17 cellular contexts compared by ENCODE assay signal in the genomic region with DNA sequence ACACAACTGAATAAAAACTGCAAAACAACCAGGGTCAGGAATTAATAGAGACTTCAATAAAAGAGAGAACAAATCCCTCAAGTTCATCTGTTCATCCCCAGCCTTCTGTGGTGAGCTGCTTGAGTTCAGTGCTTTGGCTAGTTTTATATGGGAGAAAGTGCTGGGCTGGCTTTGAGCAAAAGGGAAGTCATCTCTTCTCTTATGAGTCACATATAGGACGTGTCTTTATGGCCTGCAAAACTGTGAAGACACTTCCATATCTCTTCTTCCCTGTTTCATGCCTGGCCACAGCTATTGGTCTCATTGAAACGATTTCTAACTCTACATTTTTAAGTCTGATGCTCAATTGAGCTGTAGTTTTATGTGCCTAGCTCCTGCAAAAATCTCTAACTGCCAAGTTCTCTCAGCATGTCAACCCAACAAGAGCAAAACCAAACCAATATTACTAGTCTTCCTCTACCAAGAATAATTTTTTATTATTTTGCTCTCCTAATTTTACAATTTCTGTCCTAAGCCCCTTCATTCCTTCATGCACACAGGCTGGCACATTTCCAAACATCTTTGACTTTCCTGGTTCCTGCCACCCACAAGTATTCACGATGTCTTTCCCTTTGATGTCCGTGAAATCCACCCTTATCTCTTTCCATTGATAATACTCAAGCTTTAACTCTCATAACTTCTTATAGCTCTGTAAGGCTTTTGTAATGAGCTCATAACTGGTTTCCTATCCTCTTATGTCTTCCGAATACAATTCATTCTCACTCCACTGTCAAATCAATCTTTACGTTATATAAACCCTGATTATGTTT.
A peak's percentile ranks its signal among the peaks of the same experiment; 100 is the strongest.
DNase-seq lines count a peak whose midpoint lies in the region; ATAC-seq, FAIRE-seq and TF ChIP-seq lines count a peak whose summit lies in the region.
"Had no signal": no experiment of that assay in that cellular context is flagged by ENCODE, and none has a peak within 500 bp of the region (broad histone marks: within the 10 kb centered on the region; RNA-seq: fewer than 3 reads in every experiment).

No MANE protein-coding gene starts in this region.

- H3K4me3 ChIP-seq in HEK293 (ENCODE audit: low read depth, low read length), result no peak overlapping the region
- no peak overlapping the region for H3K4me3 ChIP-seq in K562
- no peak overlapping the region for H3K4me3 ChIP-seq in smooth muscle cell
- H3K4me3 ChIP-seq: gastroesophageal sphincter, lung had no signal

- no peak overlapping the region for H3K27ac Mint-ChIP-seq in stimulated activated effector memory CD8-positive, alpha-beta T cell treated with anti-CD3 and anti-CD28 coated beads, Interleukin-12 subunit alpha, Interleukin-12 subunit beta, amount 100 ng/mL, for 72 hours
- no peak overlapping the region for H3K27ac Mint-ChIP-seq in chondrocyte (ENCODE audit: unreplicated experiment)
- H3K27ac Mint-ChIP-seq: activated CD4-positive, alpha-beta memory T cell treated with anti-CD3 and anti-CD28 coated beads for 36 hours; activated naive CD8-positive, alpha-beta T cell treated with anti-CD3 and anti-CD28 coated beads for 36 hours had no signal

- H3K9ac ChIP-seq in K562 (ENCODE audit: insufficient read depth in 1 of 2, low read depth in 2 of 2, low read length in 2 of 2), result no peak overlapping the region
- no peak overlapping the region for H3K9ac ChIP-seq in smooth muscle cell (ENCODE audit: low read depth)
- H3K9ac ChIP-seq: SK-N-SH had no signal

- no peaks in the 10 kb centered on the region for H3K79me2 ChIP-seq in K562 (ENCODE audit: control insufficient read depth, insufficient read depth, low read length)
- H3K79me2 ChIP-seq in smooth muscle cell (ENCODE audit: low read depth), result no peaks in the 10 kb centered on the region

- no TSS peak for BruUV-seq in K562 (replicated peaks; lab: Mats Ljungman, UMichigan)

- H3K9me3 Mint-ChIP-seq in stimulated activated effector memory CD8-positive, alpha-beta T cell treated with anti-CD3 and anti-CD28 coated beads, Interleukin-12 subunit alpha, Interleukin-12 subunit beta, amount 100 ng/mL, for 72 hours, result peaks cover 2% of the 10 kb centered on the region
- H3K9me3 Mint-ChIP-seq in chondrocyte (ENCODE audit: low read depth), result no peaks in the 10 kb centered on the region
- H3K9me3 Mint-ChIP-seq: activated CD4-positive, alpha-beta memory T cell treated with anti-CD3 and anti-CD28 coated beads for 36 hours; activated naive CD8-positive, alpha-beta T cell treated with anti-CD3 and anti-CD28 coated beads for 36 hours had no signal

- no peaks in the 10 kb centered on the region for H3K4me1 Mint-ChIP-seq in stimulated activated effector memory CD8-positive, alpha-beta T cell treated with anti-CD3 and anti-CD28 coated beads, Interleukin-12 subunit alpha, Interleukin-12 subunit beta, amount 100 ng/mL, for 72 hours
- peaks cover 35% of the 10 kb centered on the region for H3K4me1 Mint-ChIP-seq in chondrocyte (ENCODE audit: low read depth)

- TF ChIP-seq RAD21 in K562 (CRISPR knock-in tag; conservative IDR thresholded peaks at IDR 0.05 in 1 of 2, IDR thresholded peaks at IDR 0.05 in 1 of 2), result no peak

- DNase-seq in MV-4-11 (lab: John Stamatoyannopoulos, UW), result peak; percentile 97
- DNase-seq in K562 (ENCODE audit: extremely low read depth in 1 of 4, low spot score in 3 of 4), result peak in 1 of 4 experiments; percentile 27
- no peak for DNase-seq in smooth muscle cell (lab: John Stamatoyannopoulos, UW; ENCODE audit: unreplicated experiment)
- DNase-seq in midbrain (lab: John Stamatoyannopoulos, UW), result no peak
- no peak for DNase-seq in stimulated activated effector memory CD8-positive, alpha-beta T cell treated with anti-CD3 and anti-CD28 coated beads, Interleukin-12 subunit alpha, Interleukin-12 subunit beta, amount 100 ng/mL, for 72 hours (ENCODE audit: low spot score in 2 of 2)
- no peak for DNase-seq in chondrocyte (ENCODE audit: low spot score)
- DNase-seq in GM10266 (ENCODE audit: extremely low spot score), result no peak
- DNase-seq: activated CD4-positive, alpha-beta memory T cell treated with anti-CD3 and anti-CD28 coated beads for 36 hours; activated naive CD8-positive, alpha-beta T cell treated with anti-CD3 and anti-CD28 coated beads for 36 hours; dermis blood vessel endothelial cell; KG1; occipital lobe; SK-N-SH; stimulated activated CD4-positive, alpha-beta T cell treated with anti-CD3 and anti-CD28 coated beads, Interleukin-2, amount 100 ng/mL, for 24 hours had no signal

- no peak for TF ChIP-seq POLR2A in K562 (conservative IDR thresholded peaks at IDR 0.05)

- H3K4me3 Mint-ChIP-seq in stimulated activated effector memory CD8-positive, alpha-beta T cell treated with anti-CD3 and anti-CD28 coated beads, Interleukin-12 subunit alpha, Interleukin-12 subunit beta, amount 100 ng/mL, for 72 hours, result no peak overlapping the region
- H3K4me3 Mint-ChIP-seq in chondrocyte (ENCODE audit: unreplicated experiment), result no peak overlapping the region
- H3K4me3 Mint-ChIP-seq: activated CD4-positive, alpha-beta memory T cell treated with anti-CD3 and anti-CD28 coated beads for 36 hours; activated naive CD8-positive, alpha-beta T cell treated with anti-CD3 and anti-CD28 coated beads for 36 hours had no signal

- CTCF ChIA-PET in HEK293 (lab: Yijun Ruan, JAX) (interaction anchor here (0.6 to 1.2 kb wide), 3 partner anchors 42 to 426 kb away, joined by 3 to 4 read pairs (median 3); no protein-coding TSS in a partner anchor), K562 (lab: Yijun Ruan, JAX; ENCODE audit: low intra/inter-chr PET ratio) (no interaction called here)

- H3K36me3 Mint-ChIP-seq in stimulated activated effector memory CD8-positive, alpha-beta T cell treated with anti-CD3 and anti-CD28 coated beads, Interleukin-12 subunit alpha, Interleukin-12 subunit beta, amount 100 ng/mL, for 72 hours, result no peaks in the 10 kb centered on the region
- no peaks in the 10 kb centered on the region for H3K36me3 Mint-ChIP-seq in chondrocyte (ENCODE audit: low read depth)
- H3K36me3 Mint-ChIP-seq: activated CD4-positive, alpha-beta memory T cell treated with anti-CD3 and anti-CD28 coated beads for 36 hours; activated naive CD8-positive, alpha-beta T cell treated with anti-CD3 and anti-CD28 coated beads for 36 hours had no signal

- no peak for TF ChIP-seq EP300 in K562 (IDR thresholded peaks at IDR 0.05; ENCODE audit: low read length)

- peaks cover 24% of the 10 kb centered on the region for H3F3A ChIP-seq in smooth muscle cell (ENCODE audit: low read depth)

- peaks cover 37% of the 10 kb centered on the region for H3K27me3 Mint-ChIP-seq in chondrocyte (ENCODE audit: low read depth)
- H3K27me3 Mint-ChIP-seq: activated CD4-positive, alpha-beta memory T cell treated with anti-CD3 and anti-CD28 coated beads for 36 hours; activated naive CD8-positive, alpha-beta T cell treated with anti-CD3 and anti-CD28 coated beads for 36 hours had no signal

- peak; percentile 58 for ATAC-seq in K562
- no peak for ATAC-seq in stimulated activated effector memory CD8-positive, alpha-beta T cell treated with anti-CD3 and anti-CD28 coated beads, Interleukin-12 subunit alpha, Interleukin-12 subunit beta, amount 100 ng/mL, for 72 hours
- ATAC-seq: gastroesophageal sphincter had no signal

- TF ChIP-seq CTCF in HEK293 (tag by site-specific recombination; IDR thresholded peaks at IDR 0.05) (no peak), K562 (IDR thresholded peaks at IDR 0.05 in 2 of 3, conservative IDR thresholded peaks at IDR 0.05 in 1 of 3; ENCODE audit: insufficient read depth in 2 of 3, low read depth in 1 of 3, low read length in 3 of 3) (no peak), smooth muscle cell (IDR thresholded peaks at IDR 0.05; ENCODE audit: borderline replicate concordance, insufficient read depth, poor library complexity, severe bottlenecking) (no peak), chondrocyte (IDR thresholded peaks at IDR 0.05) (no peak), GM10266 (IDR thresholded peaks at IDR 0.05; ENCODE audit: control insufficient read depth, insufficient read depth, low read depth, missing control alignments) (no peak)

- no peak for FAIRE-seq in K562 (lab: Jason Lieb, UNC)

- peak overlapping the region; percentile 5 for H2AFZ ChIP-seq in K562 (ENCODE audit: low read depth, low read length)
- no peak overlapping the region for H2AFZ ChIP-seq in smooth muscle cell (ENCODE audit: low read depth)

- 0 out of 2 replicates have a peak, but pooled peaks cover 8% of the 10 kb centered on the region for H3K4me1 ChIP-seq in HEK293 (ENCODE audit: control insufficient read depth, insufficient read depth, low read length)
- H3K4me1 ChIP-seq in K562 (replicated peaks in 1 of 2; ENCODE audit: control insufficient read depth in 2 of 2, insufficient read depth in 2 of 2, low read length in 2 of 2), result peaks cover 0 to 11% of the 10 kb centered on the region in 2 experiments; a peak in 3 of 5 replicates
- peaks cover 12% of the 10 kb centered on the region for H3K4me1 ChIP-seq in smooth muscle cell (ENCODE audit: low read depth)

- POLR2A ChIA-PET in HEK293 (lab: Yijun Ruan, JAX), result no interaction called here
- POLR2A ChIA-PET in K562 (lab: Yijun Ruan, JAX), result interaction anchor here (1.3 kb wide), 1 partner anchor 295 kb away, joined by 3 read pairs; no protein-coding TSS in a partner anchor

- no peaks in the 10 kb centered on the region for H3K27me3 ChIP-seq in K562 (ENCODE audit: control insufficient read depth in 2 of 2, insufficient read depth in 2 of 2, low read length in 2 of 2)
- no peaks in the 10 kb centered on the region for H3K27me3 ChIP-seq in smooth muscle cell (ENCODE audit: low read depth)
- H3K27me3 ChIP-seq: gastroesophageal sphincter had no signal

- H4K20me1 ChIP-seq in K562 (replicated peaks; ENCODE audit: control insufficient read depth, insufficient read depth, low read length), result no peaks in the 10 kb centered on the region
- no peaks in the 10 kb centered on the region for H4K20me1 ChIP-seq in smooth muscle cell (ENCODE audit: low read depth)

- 27% methylated on average over 6 of the region's 6 CpGs for WGBS in K562 (ENCODE audit: insufficient coverage, low coverage, missing lambda C conversion rate)
- 22% methylated on average over 6 of the region's 6 CpGs for WGBS in smooth muscle cell (ENCODE audit: low lambda C conversion rate)

- H3K9me1 ChIP-seq in K562 (ENCODE audit: control insufficient read depth, insufficient read depth, low read length), result no peaks in the 10 kb centered on the region

- H3K36me3 ChIP-seq in HEK293 (ENCODE audit: control insufficient read depth in 2 of 2, insufficient read depth in 1 of 2, low read length in 2 of 2) (no peaks in the 10 kb centered on the region), K562 (ENCODE audit: control insufficient read depth, insufficient read depth, low read length) (no peaks in the 10 kb centered on the region), smooth muscle cell (ENCODE audit: low read depth) (no peaks in the 10 kb centered on the region)
- H3K36me3 ChIP-seq: gastroesophageal sphincter had no signal

- in situ Hi-C loops in K562 (cut with MboI), result no loop called here

- H3K9me3 ChIP-seq in HEK293 (ENCODE audit: control insufficient read depth, insufficient read depth, low read depth, low read length), result no peaks in the 10 kb centered on the region
- H3K9me3 ChIP-seq in K562 (replicated peaks; ENCODE audit: control insufficient read depth, insufficient read depth, low read depth, low read length), result no peaks in the 10 kb centered on the region
- no peaks in the 10 kb centered on the region for H3K9me3 ChIP-seq in smooth muscle cell (replicated peaks; ENCODE audit: low read depth)
- H3K9me3 ChIP-seq: gastroesophageal sphincter, SK-N-SH had no signal

- H3K27ac ChIP-seq in HEK293 (ENCODE audit: extremely low read depth, low read depth, low read length) (no peak overlapping the region), K562 (ENCODE audit: extremely low read depth, low read depth, low read length) (no peak overlapping the region), smooth muscle cell (ENCODE audit: low read depth) (peak overlapping the region; percentile 50)
- H3K27ac ChIP-seq: gastroesophageal sphincter had no signal

- H3K4me2 ChIP-seq in K562 (ENCODE audit: insufficient read depth, low read length) (no peak overlapping the region), smooth muscle cell (peak overlapping the region; percentile 67)
- H3K4me2 ChIP-seq: SK-N-SH had no signal

- intact Hi-C loops in K562 (cut with micrococcal nuclease), result no loop called here
